Comparison of ENCODE assay signal across 10 cellular contexts in genomic region chr7:76598582-76599282, GRCh38. TPM values are rescaled to one million over a fixed set of nuclear protein-coding genes. Genes with fewer than 3 reads are reported as not detected.
DNase-seq lines count a peak whose midpoint lies in the region; ATAC-seq and TF ChIP-seq lines count a peak whose summit lies in the region.
"Not testable (repeated sequence)": the region's sequence is repeated elsewhere in the genome, so short reads cannot be mapped to it uniquely, and the experiment has no call there.
"Had no signal": no experiment of that assay in that cellular context is flagged by ENCODE, and none has a peak within 500 bp of the region (broad histone marks: within the 10 kb centered on the region; RNA-seq: fewer than 3 reads in every experiment).

No MANE protein-coding gene starts in this region.

- H2AFZ ChIP-seq in GM23338; mesenchymal stem cell (ENCODE audit: low read depth, low read length): not testable (repeated sequence)

- not testable (repeated sequence) for H4K20me1 ChIP-seq in GM23338 (replicated peaks; ENCODE audit: insufficient read depth)

- not testable (repeated sequence) for H3K23ac ChIP-seq in mesenchymal stem cell (ENCODE audit: low read length in 2 of 2)

- H3K79me1 ChIP-seq in mesenchymal stem cell (replicated peaks; ENCODE audit: low read length, poor library complexity, severe bottlenecking), result not testable (repeated sequence)

- not testable (repeated sequence) for TF ChIP-seq CTCF in Caco-2 (IDR thresholded peaks at IDR 0.05; ENCODE audit: insufficient read depth in 1 of 2, low read depth in 1 of 2, low read length in 1 of 2, severe bottlenecking in 1 of 2, unreplicated experiment in 1 of 2); GM23338 (conservative IDR thresholded peaks at IDR 0.05; ENCODE audit: low read depth in 2 of 2)

- not testable (repeated sequence) for H3K27me3 ChIP-seq in Caco-2 (replicated peaks; ENCODE audit: control insufficient read depth, insufficient read depth, low read length); GM23338 (ENCODE audit: insufficient read depth); mesenchymal stem cell (ENCODE audit: control insufficient read depth in 1 of 2, insufficient read depth in 1 of 2, low read length in 2 of 2)

- H3K4me3 Mint-ChIP-seq in Caco-2 (ENCODE audit: unreplicated experiment); GM23338; activated CD8-positive, alpha-beta memory T cell treated with anti-CD3 and anti-CD28 coated beads, Interleukin-2, amount 10 ng/mL, durations not matched to agents 7 days and 5 days; activated naive CD8-positive, alpha-beta T cell treated with anti-CD3 and anti-CD28 coated beads, Interleukin-2, amount 50 U/mL, for 24 hours; stimulated activated naive CD8-positive, alpha-beta T cell treated with anti-CD3 and anti-CD28 coated beads, Interleukin-15, amount 100 ng/mL, for 72 hours: not testable (repeated sequence)

- H3K79me2 ChIP-seq in GM23338 (replicated peaks; ENCODE audit: insufficient read depth), result not testable (repeated sequence)

- H3K27ac ChIP-seq in GM23338 (ENCODE audit: low read depth) (0 out of 2 replicates have a peak overlapping the region, but pooled peaks have one; percentile 63), SK-N-MC (peak overlapping the region; percentile 3; the same call in 1 of the 2 replicates)
- H3K27ac ChIP-seq in mesenchymal stem cell (ENCODE audit: low read length, poor library complexity, severe bottlenecking), result not testable (repeated sequence)

- H3K36me3 ChIP-seq in Caco-2 (ENCODE audit: control insufficient read depth, insufficient read depth, low read length); GM23338 (ENCODE audit: insufficient read depth); SK-N-MC (ENCODE audit: insufficient read depth, low read length); mesenchymal stem cell (ENCODE audit: control insufficient read depth in 1 of 2, insufficient read depth in 2 of 2, low read depth in 1 of 2, low read length in 2 of 2): not testable (repeated sequence)

- CTCF ChIA-PET in Caco-2 (lab: Charles Lee), result interaction anchor here (0.7 kb wide), 1 partner anchor 384 kb away, joined by 5 read pairs; no protein-coding TSS in a partner anchor
- CTCF ChIA-PET in activated CD8-positive, alpha-beta memory T cell treated with anti-CD3 and anti-CD28 coated beads, Interleukin-2, amount 10 ng/mL, durations not matched to agents 7 days and 5 days (lab: Charles Lee), result interaction anchor here (0.6 kb wide), 1 partner anchor 92 kb away, joined by 3 read pairs; no protein-coding TSS in a partner anchor

- not testable (repeated sequence) for H3K4me2 ChIP-seq in GM23338; mesenchymal stem cell (ENCODE audit: low read length, poor library complexity, severe bottlenecking)

- H3K4ac ChIP-seq in mesenchymal stem cell (ENCODE audit: low read depth in 1 of 2, low read length in 2 of 2), result not testable (repeated sequence)

- H3K4me1 ChIP-seq in Caco-2; GM23338 (ENCODE audit: insufficient read depth); mesenchymal stem cell (ENCODE audit: control insufficient read depth, insufficient read depth, low read depth, low read length): not testable (repeated sequence)

- not testable (repeated sequence) for H4K91ac ChIP-seq in mesenchymal stem cell (ENCODE audit: low read length)

- H2BK5ac ChIP-seq in mesenchymal stem cell (ENCODE audit: low read depth, low read length, poor library complexity, severe bottlenecking), result not testable (repeated sequence)

- H2BK12ac ChIP-seq in mesenchymal stem cell (ENCODE audit: low read length in 2 of 2), result not testable (repeated sequence)

- BruUV-seq in Caco-2 (replicated peaks; lab: Mats Ljungman, UMichigan), result not testable (repeated sequence)

- not testable (repeated sequence) for H3F3A ChIP-seq in GM23338 (replicated peaks; ENCODE audit: low read depth)

- H4K8ac ChIP-seq in mesenchymal stem cell (ENCODE audit: low read length), result not testable (repeated sequence)

- H3K9me3 Mint-ChIP-seq in Caco-2 (ENCODE audit: unreplicated experiment); GM23338; activated CD8-positive, alpha-beta memory T cell treated with anti-CD3 and anti-CD28 coated beads, Interleukin-2, amount 10 ng/mL, durations not matched to agents 7 days and 5 days (ENCODE audit: low read depth); activated naive CD8-positive, alpha-beta T cell treated with anti-CD3 and anti-CD28 coated beads, Interleukin-2, amount 50 U/mL, for 24 hours; stimulated activated naive CD8-positive, alpha-beta T cell treated with anti-CD3 and anti-CD28 coated beads, Interleukin-15, amount 100 ng/mL, for 72 hours: not testable (repeated sequence)

- H3K27ac Mint-ChIP-seq in Caco-2 (ENCODE audit: unreplicated experiment) (peak overlapping the region; percentile 29), GM23338 (peak overlapping the region; percentile 36)
- H3K27ac Mint-ChIP-seq in activated CD8-positive, alpha-beta memory T cell treated with anti-CD3 and anti-CD28 coated beads, Interleukin-2, amount 10 ng/mL, durations not matched to agents 7 days and 5 days, result peak overlapping the region; percentile 68
- peak overlapping the region; percentile 34 for H3K27ac Mint-ChIP-seq in activated naive CD8-positive, alpha-beta T cell treated with anti-CD3 and anti-CD28 coated beads, Interleukin-2, amount 50 U/mL, for 24 hours
- H3K27ac Mint-ChIP-seq in stimulated activated naive CD8-positive, alpha-beta T cell treated with anti-CD3 and anti-CD28 coated beads, Interleukin-15, amount 100 ng/mL, for 72 hours, result peak overlapping the region in 1 of 2 donors; percentile 92

- H2BK15ac ChIP-seq in mesenchymal stem cell (ENCODE audit: low read depth, poor library complexity, severe bottlenecking), result not testable (repeated sequence)

- H2BK120ac ChIP-seq in mesenchymal stem cell (ENCODE audit: low read depth, low read length), result not testable (repeated sequence)

- not testable (repeated sequence) for H3K9ac ChIP-seq in SK-N-MC (ENCODE audit: insufficient read length)
- H3K9ac ChIP-seq in mesenchymal stem cell (ENCODE audit: low read length), result peak overlapping the region; percentile 41

- not testable (repeated sequence) for DNase-seq in Caco-2; GM23338 (ENCODE audit: low spot score); SK-N-MC (ENCODE audit: low read depth, low spot score); activated CD8-positive, alpha-beta memory T cell treated with anti-CD3 and anti-CD28 coated beads, Interleukin-2, amount 10 ng/mL, durations not matched to agents 7 days and 5 days; activated naive CD8-positive, alpha-beta T cell treated with anti-CD3 and anti-CD28 coated beads, Interleukin-2, amount 50 U/mL, for 24 hours; mesenchymal stem cell; stimulated activated naive CD8-positive, alpha-beta T cell treated with anti-CD3 and anti-CD28 coated beads, Interleukin-15, amount 100 ng/mL, for 72 hours
- DNase-seq in NCI-H69 (lab: John Stamatoyannopoulos, UW), result peak; percentile 61

- not testable (repeated sequence) for H3K4me3 ChIP-seq in Caco-2 (ENCODE audit: low read depth, low read length); GM23338; SK-N-MC; mesenchymal stem cell (ENCODE audit: insufficient read depth in 1 of 2, low read depth in 1 of 2, low read length in 2 of 2)

- ATAC-seq in GM23338, result peak; percentile 73
- not testable (repeated sequence) for ATAC-seq in activated CD8-positive, alpha-beta memory T cell treated with anti-CD3 and anti-CD28 coated beads, Interleukin-2, amount 10 ng/mL, durations not matched to agents 7 days and 5 days; activated naive CD8-positive, alpha-beta T cell treated with anti-CD3 and anti-CD28 coated beads, Interleukin-2, amount 50 U/mL, for 24 hours
- peak; percentile 69 for ATAC-seq in stimulated activated naive CD8-positive, alpha-beta T cell treated with anti-CD3 and anti-CD28 coated beads, Interleukin-15, amount 100 ng/mL, for 72 hours

- intact Hi-C loops in Caco-2 (cut with micrococcal nuclease; ENCODE audit: unreplicated experiment), result not testable (repeated sequence)

- H3K14ac ChIP-seq in mesenchymal stem cell (ENCODE audit: low read length in 2 of 2), result not testable (repeated sequence)

- not testable (repeated sequence) for H2AK5ac ChIP-seq in mesenchymal stem cell (ENCODE audit: low read length, severe bottlenecking)

- H3K4me1 Mint-ChIP-seq in Caco-2 (ENCODE audit: low read depth, unreplicated experiment), result not testable (repeated sequence)
- peaks cover 19% of the 10 kb centered on the region for H3K4me1 Mint-ChIP-seq in GM23338
- peaks cover 44% of the 10 kb centered on the region for H3K4me1 Mint-ChIP-seq in activated CD8-positive, alpha-beta memory T cell treated with anti-CD3 and anti-CD28 coated beads, Interleukin-2, amount 10 ng/mL, durations not matched to agents 7 days and 5 days
- peaks cover 42% of the 10 kb centered on the region for H3K4me1 Mint-ChIP-seq in activated naive CD8-positive, alpha-beta T cell treated with anti-CD3 and anti-CD28 coated beads, Interleukin-2, amount 50 U/mL, for 24 hours
- H3K4me1 Mint-ChIP-seq in stimulated activated naive CD8-positive, alpha-beta T cell treated with anti-CD3 and anti-CD28 coated beads, Interleukin-15, amount 100 ng/mL, for 72 hours, result peaks cover 55% of the 10 kb centered on the region

- H3K18ac ChIP-seq in mesenchymal stem cell (ENCODE audit: low read depth in 1 of 2, low read length in 2 of 2), result not testable (repeated sequence)

- not testable (repeated sequence) for H3K9me2 ChIP-seq in GM23338 (ENCODE audit: insufficient read depth)

- peaks cover 11% of the 10 kb centered on the region for H3K36me3 Mint-ChIP-seq in Caco-2 (ENCODE audit: insufficient read depth, unreplicated experiment)
- H3K36me3 Mint-ChIP-seq in GM23338 (ENCODE audit: low read depth), result not testable (repeated sequence)
- H3K36me3 Mint-ChIP-seq in activated CD8-positive, alpha-beta memory T cell treated with anti-CD3 and anti-CD28 coated beads, Interleukin-2, amount 10 ng/mL, durations not matched to agents 7 days and 5 days, result peaks cover 12% of the 10 kb centered on the region
- H3K36me3 Mint-ChIP-seq in activated naive CD8-positive, alpha-beta T cell treated with anti-CD3 and anti-CD28 coated beads, Interleukin-2, amount 50 U/mL, for 24 hours (ENCODE audit: low read depth), result peaks cover 13% of the 10 kb centered on the region

- H3K9me3 ChIP-seq in Caco-2; SK-N-MC (ENCODE audit: low read depth, low read length); mesenchymal stem cell (ENCODE audit: control insufficient read depth, low read length): not testable (repeated sequence)

- POLR2A ChIA-PET in Caco-2 (lab: Charles Lee), result not testable (repeated sequence)

- H3K27me3 Mint-ChIP-seq in Caco-2 (ENCODE audit: insufficient read depth, unreplicated experiment); GM23338 (ENCODE audit: insufficient read depth, low read depth, poor library complexity); activated CD8-positive, alpha-beta memory T cell treated with anti-CD3 and anti-CD28 coated beads, Interleukin-2, amount 10 ng/mL, durations not matched to agents 7 days and 5 days; activated naive CD8-positive, alpha-beta T cell treated with anti-CD3 and anti-CD28 coated beads, Interleukin-2, amount 50 U/mL, for 24 hours; stimulated activated naive CD8-positive, alpha-beta T cell treated with anti-CD3 and anti-CD28 coated beads, Interleukin-15, amount 100 ng/mL, for 72 hours: not testable (repeated sequence)

RNA-seq across cellular contexts. Expression of gene POMZP3, which starts 28.3 kb away (rescaled TPM):
- 16.5 and 23.8 TPM in 2 replicates for total RNA-seq in Caco-2 (2022)
- total RNA-seq in GM23338 (2014; rRNA removed; shearing (Covaris generic)), result 3.3 and 9.1 TPM in 2 replicates
- polyA plus RNA-seq in GM23338 (2016; fragmentation: Nextera tagmentation; extraction: Ambion mirVana), result 6.8 and 8.7 TPM in 2 replicates
- total RNA-seq in activated CD8-positive, alpha-beta memory T cell treated with anti-CD3 and anti-CD28 coated beads, Interleukin-2, amount 10 ng/mL, durations not matched to agents 7 days and 5 days, result 10 to 100 TPM; 11.6 to 13.5 TPM
- 4.3 TPM for polyA plus RNA-seq in mesenchymal stem cell (2013, experiment 1 of 2)
- polyA plus RNA-seq in mesenchymal stem cell (2013, experiment 2 of 2), result 4.4 TPM

RNA-seq across cellular contexts. Expression of gene SPDYE16, which starts 55.6 kb away (rescaled TPM):
- total RNA-seq in Caco-2 (2022), result 0.34 and 0.44 TPM in 2 replicates
- not detected in 2 replicates for total RNA-seq in GM23338 (2014; rRNA removed; shearing (Covaris generic))
- 0.55 and 1.1 TPM in 2 replicates for polyA plus RNA-seq in GM23338 (2016; fragmentation: Nextera tagmentation; extraction: Ambion mirVana)
- total RNA-seq in activated CD8-positive, alpha-beta memory T cell treated with anti-CD3 and anti-CD28 coated beads, Interleukin-2, amount 10 ng/mL, durations not matched to agents 7 days and 5 days, result under 1 TPM in 1 of 2 experiments, not detected in 1; 0.52 TPM
- not detected for polyA plus RNA-seq in mesenchymal stem cell (2013, experiment 1 of 2)
- polyA plus RNA-seq in mesenchymal stem cell (2013, experiment 2 of 2), result not detected
- total RNA-seq: H9 had no signal
- polyA plus RNA-seq: HepG2 had no signal
